Comparison of ENCODE assay signal across 28 cellular contexts in the genomic region with DNA sequence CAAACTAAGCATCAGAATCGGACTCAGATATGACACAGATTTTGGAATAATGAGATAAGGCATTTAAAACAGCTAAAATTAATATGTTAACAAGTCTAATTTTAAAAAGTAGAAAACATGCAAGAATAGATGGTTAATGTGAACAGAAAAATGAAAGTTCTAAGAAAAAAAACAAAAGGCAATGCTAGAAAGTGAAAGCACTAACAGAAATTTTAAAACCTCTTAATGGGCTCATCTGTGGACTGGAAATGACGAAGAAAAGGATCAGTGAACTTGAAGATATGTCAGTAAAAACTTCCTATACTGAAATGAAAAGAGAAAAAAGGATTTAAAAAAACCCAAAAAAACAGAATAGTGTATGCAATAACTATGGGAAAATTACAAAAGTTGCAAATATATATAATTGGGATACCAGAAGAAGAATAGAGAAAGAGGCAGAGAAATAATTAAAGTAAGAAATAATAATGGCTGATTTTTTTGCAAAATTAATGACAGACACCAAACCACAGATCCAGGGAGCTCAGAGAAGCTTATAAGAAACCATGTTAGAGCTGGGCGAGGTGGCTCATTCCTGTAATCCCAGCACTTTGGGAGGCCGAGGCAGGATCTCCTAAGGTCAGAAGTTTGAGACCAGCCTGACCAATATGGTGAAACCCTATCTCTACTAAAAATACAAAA.
"Had no signal": no experiment of that assay in that cellular context is flagged by ENCODE, and none has a peak within 500 bp of the region (broad histone marks: within the 10 kb centered on the region; RNA-seq: fewer than 3 reads in every experiment).

No MANE protein-coding gene starts in this region.

- H3K27me3 ChIP-seq: body of pancreas, dorsolateral prefrontal cortex, gastroesophageal sphincter, heart right ventricle, hepatocyte had no signal

- H3K4me2 ChIP-seq: hepatocyte had no signal

- H3K9me3 ChIP-seq: body of pancreas, gastroesophageal sphincter, heart right ventricle had no signal

- H3K4me1 ChIP-seq: body of pancreas, heart right ventricle had no signal

- H3K4me3 ChIP-seq: body of pancreas, dorsolateral prefrontal cortex, gastroesophageal sphincter, heart right ventricle, hepatocyte had no signal

- ATAC-seq: activated CD4-positive, alpha-beta T cell treated with anti-CD3 and anti-CD28 coated beads for 36 hours; activated CD8-positive, alpha-beta memory T cell treated with anti-CD3 and anti-CD28 coated beads, Interleukin-2, amount 10 ng/mL, durations not matched to agents 7 days and 5 days; activated CD8-positive, alpha-beta T cell treated with anti-CD3 and anti-CD28 coated beads, Interleukin-2, amount 10 ng/mL, durations not matched to agents 7 days and 5 days; activated T-helper 17 cell treated with anti-CD3 and anti-CD28 coated beads, Interleukin-2, amount 50 U/mL, for 72 hours; body of pancreas; esophagus mucosa; gastroesophageal sphincter; heart right ventricle had no signal

- DNase-seq: activated CD4-positive, alpha-beta memory T cell treated with anti-CD3 and anti-CD28 coated beads for 36 hours; activated CD4-positive, alpha-beta T cell treated with anti-CD3 and anti-CD28 coated beads for 36 hours; activated CD4-positive, alpha-beta T cell treated with anti-CD3 and anti-CD28 coated beads, Interleukin-2, amount 10 ng/mL, durations not matched to agents 24 days and 14 days; activated CD4-positive, CD25-positive, alpha-beta regulatory T cell; activated CD4-positive, CD25-positive, alpha-beta regulatory T cell treated with anti-CD3 and anti-CD28 coated beads, Interleukin-2, amount 50 U/mL, for 72 hours; activated CD8-positive, alpha-beta memory T cell treated with anti-CD3 and anti-CD28 coated beads, Interleukin-2, amount 10 ng/mL, durations not matched to agents 7 days and 5 days; activated CD8-positive, alpha-beta memory T cell treated with anti-CD3 and anti-CD28 coated beads, Interleukin-2, amount 50 U/mL, for 4 hours; activated CD8-positive, alpha-beta T cell treated with anti-CD3 and anti-CD28 coated beads, Interleukin-2, amount 10 ng/mL, durations not matched to agents 7 days and 5 days; activated effector memory CD4-positive, alpha-beta T cell treated with Interleukin-2 at 50 U/mL for 16 hours; activated gamma-delta T cell treated with Interleukin-2 at 50 U/mL for 16 hours; activated naive CD4-positive, alpha-beta T cell treated with anti-CD3 and anti-CD28 coated beads, Interleukin-2, amount 50 U/mL, for 16 hours; activated naive CD4-positive, alpha-beta T cell treated with Interleukin-2 at 50 U/mL for 16 hours; activated T-cell treated with anti-CD3 and anti-CD28 coated beads, Interleukin-2, amount 50 U/mL, for 1 hour; amniotic stem cell; anterior cingulate cortex; body of pancreas; caudate nucleus; dorsolateral prefrontal cortex; effector memory CD4-positive, alpha-beta T cell; endodermal cell; foreskin melanocyte; heart right ventricle; T-helper 2 cell had no signal

- H2AFZ ChIP-seq: hepatocyte had no signal

- H3K79me2 ChIP-seq: hepatocyte had no signal

- H3K27ac ChIP-seq: body of pancreas, dorsolateral prefrontal cortex, gastroesophageal sphincter, heart right ventricle, hepatocyte had no signal

- FAIRE-seq: colon had no signal

- H3K36me3 ChIP-seq: gastroesophageal sphincter, heart right ventricle had no signal
